ENCODE assay signal across 9 cellular contexts in the genomic region with DNA sequence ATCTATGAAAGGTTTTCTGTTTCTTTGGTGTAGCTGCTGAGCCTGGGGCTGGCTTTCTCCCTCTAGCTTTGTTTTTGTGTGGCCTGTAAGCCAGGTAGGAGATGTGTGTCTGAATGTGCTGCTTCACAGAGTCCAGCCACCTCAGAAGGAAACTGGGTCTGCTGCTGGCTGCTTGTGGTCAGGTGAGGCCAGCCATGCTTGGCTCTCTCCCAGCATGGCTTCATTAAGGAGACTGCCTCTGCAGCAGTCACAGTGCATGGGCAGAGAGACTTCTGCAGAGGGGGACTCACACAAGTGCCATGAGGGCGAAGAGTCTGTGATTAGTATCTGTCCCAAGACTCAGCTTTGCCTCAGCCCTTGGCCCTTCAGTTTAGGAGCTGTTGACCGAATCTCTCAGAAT. TPM values are rescaled to one million over a fixed set of nuclear protein-coding genes. Genes with fewer than 3 reads are reported as not detected.
A peak's percentile ranks its signal among the peaks of the same experiment; 100 is the strongest.
DNase-seq lines count a peak whose midpoint lies in the region; ATAC-seq and TF ChIP-seq lines count a peak whose summit lies in the region.
"Had no signal": no experiment of that assay in that cellular context is flagged by ENCODE, and none has a peak within 500 bp of the region (broad histone marks: within the 10 kb centered on the region; RNA-seq: fewer than 3 reads in every experiment).

No MANE protein-coding gene starts in this region.

- DNase-seq in EL: peak; percentile 41
- DNase-seq in endodermal cell: peak; percentile 80
- DNase-seq in stimulated activated naive B cell treated with anti-CD40 and anti-IgM and Interleukin-4, amounts not matched to agents 10 μg/mL and 1 μg/mL and 100 μg/mL, for 72 hours: no peak
- no peak for DNase-seq in activated T-cell treated with anti-CD3 and anti-CD28 coated beads, Interleukin-2, amount 50 U/mL, for 1 hour
- DNase-seq in amniotic stem cell (lab: John Stamatoyannopoulos, UW): no peak
- DNase-seq in NCI-H1105 treated with DMSO at 0.1 percent for 48 hours (lab: John Stamatoyannopoulos, UW): no peak

- ATAC-seq in GM21390 (IDR thresholded peaks at IDR 0.05; ENCODE audit: unreplicated experiment): peak; percentile 94
- peak; percentile 95 for ATAC-seq in HG03571 (IDR thresholded peaks at IDR 0.05; ENCODE audit: unreplicated experiment)
- peak; percentile 89 to 99 for ATAC-seq in stimulated activated naive B cell treated with anti-CD40 and anti-IgM and Interleukin-4, amounts not matched to agents 10 μg/mL and 1 μg/mL and 100 μg/mL, for 72 hours (replicated peaks)

- no peaks in the 10 kb centered on the region for H3K27me3 Mint-ChIP-seq in endodermal cell (ENCODE audit: insufficient read depth)
- no peaks in the 10 kb centered on the region for H3K27me3 Mint-ChIP-seq in stimulated activated naive B cell treated with anti-CD40 and anti-IgM and Interleukin-4, amounts not matched to agents 10 μg/mL and 1 μg/mL and 100 μg/mL, for 72 hours

- no peak overlapping the region for H3K9ac ChIP-seq in endodermal cell (ENCODE audit: extremely low read depth, low read length, poor library complexity, severe bottlenecking)

- H3K4me1 Mint-ChIP-seq in endodermal cell: peaks cover 58% of the 10 kb centered on the region
- peaks cover 20 to 24% of the 10 kb centered on the region in 2 donors for H3K4me1 Mint-ChIP-seq in stimulated activated naive B cell treated with anti-CD40 and anti-IgM and Interleukin-4, amounts not matched to agents 10 μg/mL and 1 μg/mL and 100 μg/mL, for 72 hours

- peaks cover 4% of the 10 kb centered on the region for H3K9me3 Mint-ChIP-seq in endodermal cell
- no peaks in the 10 kb centered on the region for H3K9me3 Mint-ChIP-seq in stimulated activated naive B cell treated with anti-CD40 and anti-IgM and Interleukin-4, amounts not matched to agents 10 μg/mL and 1 μg/mL and 100 μg/mL, for 72 hours

- peak overlapping the region; percentile 39 for H3K4me3 Mint-ChIP-seq in endodermal cell
- H3K4me3 Mint-ChIP-seq in stimulated activated naive B cell treated with anti-CD40 and anti-IgM and Interleukin-4, amounts not matched to agents 10 μg/mL and 1 μg/mL and 100 μg/mL, for 72 hours: no peak overlapping the region

- H3K36me3 Mint-ChIP-seq in endodermal cell (ENCODE audit: low read depth): peaks cover 7% of the 10 kb centered on the region
- peaks cover 32 to 53% of the 10 kb centered on the region in 2 donors for H3K36me3 Mint-ChIP-seq in stimulated activated naive B cell treated with anti-CD40 and anti-IgM and Interleukin-4, amounts not matched to agents 10 μg/mL and 1 μg/mL and 100 μg/mL, for 72 hours

- WGBS in endodermal cell (ENCODE audit: insufficient coverage in 1 of 2, insufficient read length in 1 of 2), 2 experiments: 30 to 31% methylated on average over 2 of the region's 2 CpGs

- H3K36me3 ChIP-seq in endodermal cell (ENCODE audit: control insufficient read depth, insufficient read depth, low read length): peaks cover 9% of the 10 kb centered on the region
- H3K36me3 ChIP-seq: HAP-1 had no signal

- peaks cover 4% of the 10 kb centered on the region for H3K9me3 ChIP-seq in endodermal cell (ENCODE audit: control insufficient read depth, low read length)
- H3K9me3 ChIP-seq: HAP-1 had no signal

- no peak for TF ChIP-seq CTCF in endodermal cell (conservative IDR thresholded peaks at IDR 0.05)

- H3K4me3 ChIP-seq in endodermal cell (ENCODE audit: low read length): peak overlapping the region; percentile 60
- H3K4me3 ChIP-seq: HAP-1 had no signal

- no peaks in the 10 kb centered on the region for H3K27me3 ChIP-seq in endodermal cell (ENCODE audit: control insufficient read depth, insufficient read depth, low read length, poor library complexity, severe bottlenecking)

- H3K27ac ChIP-seq in endodermal cell (ENCODE audit: low read depth, low read length): peak overlapping the region; percentile 75

- H3K27ac Mint-ChIP-seq in endodermal cell: peak overlapping the region; percentile 93
- peak overlapping the region; percentile 59 for H3K27ac Mint-ChIP-seq in stimulated activated naive B cell treated with anti-CD40 and anti-IgM and Interleukin-4, amounts not matched to agents 10 μg/mL and 1 μg/mL and 100 μg/mL, for 72 hours

- peaks cover 28% of the 10 kb centered on the region for H3K4me1 ChIP-seq in endodermal cell (ENCODE audit: control insufficient read depth, insufficient read depth, low read length)

RNA-seq across cellular contexts. Expression of a gene that starts 50.6 kb away (rescaled TPM):
- 10 to 100 TPM; 60.7 to 62.1 TPM for total RNA-seq in endodermal cell
- polyA plus RNA-seq in endodermal cell (2013, experiment 1 of 2): 38.4 TPM
- polyA plus RNA-seq in endodermal cell (2013, experiment 2 of 2): 39.0 TPM

Comparison
In these comparisons a context has a peak if more than half of its experiments do, and no peak if none do; other contexts are left out.
1. DNase-seq: peak in EL (single experiment) and endodermal cell (single experiment); none in stimulated activated naive B cell treated with anti-CD40 and anti-IgM and Interleukin-4, amounts not matched to agents 10 μg/mL and 1 μg/mL and 100 μg/mL, for 72 hours (single experiment), activated T-cell treated with anti-CD3 and anti-CD28 coated beads, Interleukin-2, amount 50 U/mL, for 1 hour (single experiment), amniotic stem cell (single experiment) and NCI-H1105 treated with DMSO at 0.1 percent for 48 hours (single experiment).
2. Peak in every context shown above with its lines, with median percentiles within 50 percentile points of each other: ATAC-seq.